In genomic region chr1:205925730-205926129, GRCh38 we compare ENCODE assay signal across 12 cellular contexts. TPM values are rescaled to one million over a fixed set of nuclear protein-coding genes. Genes with fewer than 3 reads are reported as not detected.
DNase-seq lines count a peak whose midpoint lies in the region; ATAC-seq, FAIRE-seq and TF ChIP-seq lines count a peak whose summit lies in the region.
"Had no signal": no experiment of that assay in that cellular context is flagged by ENCODE, and none has a peak within 500 bp of the region (broad histone marks: within the 10 kb centered on the region; RNA-seq: fewer than 3 reads in every experiment).

No MANE protein-coding gene starts in this region.

- no peaks in the 10 kb centered on the region; the same call in 1 of the 2 replicates for H3K9me1 ChIP-seq in IMR-90 (ENCODE audit: insufficient read depth, low read length)

- CTCF ChIA-PET in IMR-90 (lab: Yijun Ruan, JAX), result interaction anchor here (11.2 kb wide), 1 partner anchor 52 kb away, joined by 161 read pairs; no protein-coding TSS in a partner anchor
- CTCF ChIA-PET in activated naive CD4-positive, alpha-beta T cell treated with anti-CD3 and anti-CD28 coated beads for 36 hours (lab: Charles Lee), result interaction anchor here (0.6 to 1.0 kb wide), 2 partner anchors 9 to 70 kb away, joined by 3 read pairs; no protein-coding TSS in a partner anchor

- H3K36me3 ChIP-seq in IMR-90 (ENCODE audit: control insufficient read depth, insufficient read depth, low read length), result no peaks in the 10 kb centered on the region
- H3K36me3 ChIP-seq: thyroid gland had no signal

- DNase-seq in AG20443 (ENCODE audit: low spot score), result peak; percentile 85
- peak; percentile 85 for DNase-seq in IMR-90
- DNase-seq in cardiac fibroblast (ENCODE audit: low read depth in 2 of 2), result peak; percentile 72 to 98
- DNase-seq in myocyte (ENCODE audit: low read depth), result peak; percentile 67
- DNase-seq in D721Med (ENCODE audit: insufficient read length, low spot score), result no peak
- no peak for DNase-seq in activated CD4-positive, CD25-positive, alpha-beta regulatory T cell (lab: John Stamatoyannopoulos, UW)
- no peak for DNase-seq in activated naive CD4-positive, alpha-beta T cell treated with anti-CD3 and anti-CD28 coated beads for 36 hours
- DNase-seq: activated T-cell treated with anti-CD3 and anti-CD28 coated beads, Interleukin-2, amount 50 U/mL, for 72 hours; NCI-H1048; thyroid gland had no signal

- no peak overlapping the region for H3K27ac ChIP-seq in IMR-90 (ENCODE audit: insufficient read depth, low read length)
- H3K27ac ChIP-seq: thyroid gland had no signal

- no peak overlapping the region for H3K4me3 Mint-ChIP-seq in activated naive CD4-positive, alpha-beta T cell treated with anti-CD3 and anti-CD28 coated beads for 36 hours
- H3K4me3 Mint-ChIP-seq: activated T-cell treated with anti-CD3 and anti-CD28 coated beads, Interleukin-2, amount 50 U/mL, for 72 hours; nephron had no signal

- H3K27ac Mint-ChIP-seq in activated naive CD4-positive, alpha-beta T cell treated with anti-CD3 and anti-CD28 coated beads for 36 hours, result no peak overlapping the region
- H3K27ac Mint-ChIP-seq: activated T-cell treated with anti-CD3 and anti-CD28 coated beads, Interleukin-2, amount 50 U/mL, for 72 hours; nephron had no signal

- no peak for TF ChIP-seq CTCF in IMR-90 (conservative IDR thresholded peaks at IDR 0.05; ENCODE audit: low read depth, low read length)
- TF ChIP-seq CTCF in cardiac fibroblast (IDR thresholded peaks at IDR 0.05; ENCODE audit: low read depth, low read length), result no peak
- no peak for TF ChIP-seq CTCF in D721Med (IDR thresholded peaks at IDR 0.05; ENCODE audit: insufficient read depth, missing control alignments)

- no peak overlapping the region for H3K14ac ChIP-seq in IMR-90 (replicated peaks; ENCODE audit: low read depth, low read length)

- no peak overlapping the region for H4K5ac ChIP-seq in IMR-90 (ENCODE audit: low read depth, low read length)

- no peak overlapping the region for H4K8ac ChIP-seq in IMR-90 (ENCODE audit: low read depth in 2 of 2, low read length in 2 of 2)

- no peaks in the 10 kb centered on the region for H3K79me1 ChIP-seq in IMR-90 (ENCODE audit: low read depth in 1 of 2, low read length in 2 of 2)

- H3K4ac ChIP-seq in IMR-90 (ENCODE audit: low read depth, low read length), result no peak overlapping the region

- no peaks in the 10 kb centered on the region for H3K27me3 Mint-ChIP-seq in activated naive CD4-positive, alpha-beta T cell treated with anti-CD3 and anti-CD28 coated beads for 36 hours (ENCODE audit: low read depth)

- in situ Hi-C loops in IMR-90 (cut with MboI; ENCODE audit: low sequenced_read_pairs), result loop anchor here (5.0 kb wide), 2 partner anchors 42 to 177 kb away; no protein-coding TSS in a partner anchor

- H3K4me2 ChIP-seq in IMR-90 (ENCODE audit: low read depth, low read length), result no peak overlapping the region

- FAIRE-seq in D721Med (lab: Jason Lieb, UNC), result no peak

- no peak overlapping the region for H3K56ac ChIP-seq in IMR-90 (ENCODE audit: extremely low read depth, insufficient read depth, low read length)

- H2BK5ac ChIP-seq in IMR-90 (ENCODE audit: low read depth, low read length, poor library complexity, severe bottlenecking), result no peak overlapping the region

- H3K4me3 ChIP-seq in IMR-90 (ENCODE audit: insufficient read depth, low read depth, low read length) (no peak overlapping the region), cardiac fibroblast (replicated peaks in 1 of 2; ENCODE audit: low read depth in 2 of 2, low read length in 2 of 2) (no peak overlapping the region)
- H3K4me3 ChIP-seq: thyroid gland had no signal

- POLR2A ChIA-PET in IMR-90 (lab: Charles Lee; ENCODE audit: unreplicated experiment), result no interaction called here

- TF ChIP-seq RAD21 in IMR-90 (IDR thresholded peaks at IDR 0.05; ENCODE audit: low read length), result no peak

- no peak overlapping the region for H4K91ac ChIP-seq in IMR-90 (ENCODE audit: insufficient read depth, low read depth, low read length)

- no peak overlapping the region for H2AK9ac ChIP-seq in IMR-90 (replicated peaks; ENCODE audit: low read depth, low read length, poor library complexity)

- no peak overlapping the region for H2BK20ac ChIP-seq in IMR-90 (ENCODE audit: low read depth, low read length)

- H3K23ac ChIP-seq in IMR-90 (ENCODE audit: low read depth, low read length), result no peak overlapping the region

- H3K18ac ChIP-seq in IMR-90 (ENCODE audit: low read depth, low read length), result no peak overlapping the region

- intact Hi-C loops in IMR-90 (cut with micrococcal nuclease), result no loop called here
- intact Hi-C loops in activated naive CD4-positive, alpha-beta T cell treated with anti-CD3 and anti-CD28 coated beads for 36 hours (cut with micrococcal nuclease), result no loop called here

- no peaks in the 10 kb centered on the region for H3K36me3 Mint-ChIP-seq in activated naive CD4-positive, alpha-beta T cell treated with anti-CD3 and anti-CD28 coated beads for 36 hours (ENCODE audit: low read depth)

- dilution Hi-C loops in IMR-90 (cut with HindIII; ENCODE audit: low sequenced_read_pairs, unreplicated experiment), result no loop called here

- no peaks in the 10 kb centered on the region for H3K4me1 Mint-ChIP-seq in activated naive CD4-positive, alpha-beta T cell treated with anti-CD3 and anti-CD28 coated beads for 36 hours (ENCODE audit: low read depth)

- peaks cover 42% of the 10 kb centered on the region for H3K27me3 ChIP-seq in IMR-90 (ENCODE audit: control insufficient read depth, insufficient read depth, low read length)
- H3K27me3 ChIP-seq: thyroid gland had no signal

- no TSS peak for BruUV-seq in IMR-90 (replicated peaks; lab: Mats Ljungman, UMichigan)

- H3K4me1 ChIP-seq in IMR-90 (ENCODE audit: control insufficient read depth, insufficient read depth, low read length), result no peaks in the 10 kb centered on the region

- no peak overlapping the region for H2AK5ac ChIP-seq in IMR-90 (ENCODE audit: low read depth, low read length)

- H4K20me1 ChIP-seq in IMR-90 (ENCODE audit: insufficient read depth, low read length), result no peaks in the 10 kb centered on the region

- H3K9me3 ChIP-seq in IMR-90 (ENCODE audit: control insufficient read depth, insufficient read depth, low read length), result no peaks in the 10 kb centered on the region
- H3K9me3 ChIP-seq: thyroid gland had no signal

- ATAC-seq in IMR-90 (ENCODE audit: low read depth) (peak; percentile 42), GM18502 (IDR thresholded peaks at IDR 0.05; ENCODE audit: poor library complexity, unreplicated experiment) (no peak)
- ATAC-seq: activated T-cell treated with anti-CD3 and anti-CD28 coated beads, Interleukin-2, amount 50 U/mL, for 72 hours had no signal

- H2BK15ac ChIP-seq in IMR-90 (ENCODE audit: low read depth, low read length), result 0 out of 3 replicates have a peak overlapping the region, but pooled peaks have one; percentile 32

- no peaks in the 10 kb centered on the region for H3K9me3 Mint-ChIP-seq in activated naive CD4-positive, alpha-beta T cell treated with anti-CD3 and anti-CD28 coated beads for 36 hours
- H3K9me3 Mint-ChIP-seq: activated T-cell treated with anti-CD3 and anti-CD28 coated beads, Interleukin-2, amount 50 U/mL, for 72 hours; nephron had no signal

- WGBS in IMR-90 (ENCODE audit: extremely low coverage in 2 of 2, insufficient read length in 1 of 2), 2 experiments, result no CpG with 5 or more reads among the region's 9 CpGs

- H3K9ac ChIP-seq in IMR-90 (ENCODE audit: low read depth, low read length), result no peak overlapping the region

- no peak overlapping the region for H2BK120ac ChIP-seq in IMR-90 (ENCODE audit: low read depth, low read length)

- no peak for TF ChIP-seq POLR2A in IMR-90 (IDR thresholded peaks at IDR 0.05; ENCODE audit: low read depth, low read length)

- H2AFZ ChIP-seq in IMR-90 (replicated peaks; ENCODE audit: low read length, poor library complexity), result no peak overlapping the region

TF ChIP-seq in IMR-90, 13 proteins besides CTCF, POLR2A, EP300 and RAD21:
- TF ChIP-seq USF2 (IDR thresholded peaks at IDR 0.05; ENCODE audit: low read depth, low read length), result no peak
- peak; percentile 46; the same call in 1 of the 2 replicates for TF ChIP-seq FOS (IDR thresholded peaks at IDR 0.05; ENCODE audit: low read depth, low read length)

RNA-seq across cellular contexts. Expression of gene SLC26A9, which starts 17.5 kb away (rescaled TPM):
- total RNA-seq in IMR-90 (2012; rRNA removed), result under 0.01 TPM in 1 of 2 replicates, not detected in the other
- polyA plus RNA-seq in IMR-90 (2012; rRNA removed), result not detected in 2 replicates
- polyA plus RNA-seq in IMR-90 (2012; cell fraction: cytosol; rRNA removed), result not detected in 2 replicates
- 0.01 and 0.03 TPM in 2 replicates for polyA plus RNA-seq in IMR-90 (2012; cell fraction: nucleus; rRNA removed; ENCODE audit: low replicate concordance)
- 0.16 TPM in 1 of 2 replicates, not detected in the other for total RNA-seq in myocyte
- polyA plus RNA-seq in myocyte (2012), result 0.03 TPM
- not detected for total RNA-seq in activated naive CD4-positive, alpha-beta T cell treated with anti-CD3 and anti-CD28 coated beads for 36 hours
- total RNA-seq: activated T-cell treated with anti-CD3 and anti-CD28 coated beads, Interleukin-2, amount 50 U/mL, for 72 hours had no signal

Comparison
In these comparisons a context has a peak if more than half of its experiments do, and no peak if none do; other contexts are left out.
1. DNase-seq: peak in AG20443 (single experiment), IMR-90 (single experiment), cardiac fibroblast (2 of 2) and myocyte (single experiment); none in D721Med (single experiment), activated CD4-positive, CD25-positive, alpha-beta regulatory T cell (0 of 4) and activated naive CD4-positive, alpha-beta T cell treated with anti-CD3 and anti-CD28 coated beads for 36 hours (single experiment).